In the genomic region with DNA sequence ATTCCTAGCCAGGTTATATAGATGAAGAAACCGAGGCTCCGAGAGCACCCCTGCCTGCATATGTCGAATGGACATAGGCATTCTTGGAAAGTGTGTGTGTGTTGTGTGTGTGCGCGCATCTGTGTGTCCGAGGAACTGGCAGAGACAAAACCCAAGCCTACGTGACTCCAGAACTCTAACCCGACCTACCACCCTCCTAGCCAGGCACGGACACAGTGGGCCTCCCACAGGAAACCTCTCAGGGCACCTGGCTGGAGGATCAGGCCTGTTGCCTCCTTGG, we compare ENCODE assay signal across 1 cellular context.
TF ChIP-seq lines count a peak whose summit lies in the region.

No MANE protein-coding gene starts in this region.

TF ChIP-seq in HepG2, 621 proteins besides CTCF, POLR2A, EP300 and RAD21:
- TF ChIP-seq, protein P1, sequence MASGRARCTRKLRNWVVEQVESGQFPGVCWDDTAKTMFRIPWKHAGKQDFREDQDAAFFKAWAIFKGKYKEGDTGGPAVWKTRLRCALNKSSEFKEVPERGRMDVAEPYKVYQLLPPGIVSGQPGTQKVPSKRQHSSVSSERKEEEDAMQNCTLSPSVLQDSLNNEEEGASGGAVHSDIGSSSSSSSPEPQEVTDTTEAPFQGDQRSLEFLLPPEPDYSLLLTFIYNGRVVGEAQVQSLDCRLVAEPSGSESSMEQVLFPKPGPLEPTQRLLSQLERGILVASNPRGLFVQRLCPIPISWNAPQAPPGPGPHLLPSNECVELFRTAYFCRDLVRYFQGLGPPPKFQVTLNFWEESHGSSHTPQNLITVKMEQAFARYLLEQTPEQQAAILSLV (CRISPR knock-in tag; IDR thresholded peaks at IDR 0.05; ENCODE audit: borderline replicate concordance) = no peak
- TF ChIP-seq FOXO4 (CRISPR knock-in tag; conservative IDR thresholded peaks at IDR 0.05) (0 out of 2 replicates have a peak, but pooled peaks have one; percentile 74), ZNF646 (CRISPR knock-in tag; IDR thresholded peaks at IDR 0.05) (peak; percentile 77; the same call in 1 of the 2 replicates), BATF2 (CRISPR knock-in tag; IDR thresholded peaks at IDR 0.05) (no peak), PLRG1 (conservative IDR thresholded peaks at IDR 0.05) (no peak), ZNF850 (CRISPR knock-in tag; conservative IDR thresholded peaks at IDR 0.05) (no peak)
